ENCODE assay signal across 8 cellular contexts in the genomic region with DNA sequence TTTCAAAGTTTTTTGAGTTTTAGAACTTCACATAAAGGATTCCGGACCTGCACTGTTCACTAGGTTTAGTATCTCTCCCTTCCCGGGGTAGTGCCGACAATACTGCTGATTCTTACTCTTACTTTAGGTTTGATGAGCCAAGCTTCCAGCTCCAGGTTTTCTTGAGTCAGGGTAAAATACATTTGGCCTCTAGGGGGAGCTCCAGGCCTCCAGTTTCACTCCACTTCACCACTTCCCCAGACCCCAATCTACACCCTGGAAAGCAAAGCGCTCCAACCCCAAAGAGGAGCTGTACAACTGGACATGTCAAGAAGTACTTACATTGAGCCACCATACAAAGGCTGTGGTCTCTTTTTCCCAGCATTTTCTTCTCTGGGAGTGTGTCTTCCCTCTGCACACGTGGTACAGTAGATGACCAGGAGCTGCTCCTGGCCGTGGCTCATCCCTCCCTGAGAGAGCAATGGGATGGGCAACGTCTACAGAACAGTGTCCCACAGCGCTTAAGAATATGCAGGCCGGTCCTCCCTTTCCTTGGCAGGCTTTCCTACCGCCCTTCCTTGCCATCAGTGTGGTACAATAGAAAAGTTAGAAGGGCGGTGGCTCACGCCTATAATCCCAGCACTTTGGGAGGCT.
DNase-seq lines count a peak whose midpoint lies in the region; ATAC-seq and TF ChIP-seq lines count a peak whose summit lies in the region.

No MANE protein-coding gene starts in this region.

- CTCF ChIA-PET in PC-3 (lab: Charles Lee): interaction anchor here (0.5 to 3.2 kb wide), 23 partner anchors 14 to 993 kb away, joined by 3 to 69 read pairs (median 4); no protein-coding TSS in a partner anchor

- BruUV-seq in PC-3 (replicated peaks; lab: Mats Ljungman, UMichigan): no TSS peak

- TF ChIP-seq POLR2A in thyroid gland (IDR thresholded peaks at IDR 0.05): no peak

- peak; percentile 53 for DNase-seq in GM04504 (ENCODE audit: low read depth)
- DNase-seq in HT1080 (ENCODE audit: low read depth): peak; percentile 88
- peak; percentile 89 for DNase-seq in PC-3
- peak; percentile 49 for DNase-seq in activated T-cell treated with anti-CD3 and anti-CD28 coated beads for 1 hour (ENCODE audit: low read depth)
- peak; percentile 81 for DNase-seq in fibroblast of mammary gland (ENCODE audit: low read depth)
- DNase-seq in omental fat pad (ENCODE audit: low spot score): peak; percentile 38
- DNase-seq in thyroid gland: peak; percentile 44 to 51

- H3K9me3 ChIP-seq in PC-3 (ENCODE audit: low read length) (no peaks in the 10 kb centered on the region), thyroid gland (no peaks in the 10 kb centered on the region)

- H4K20me1 ChIP-seq in PC-3 (ENCODE audit: low read length): no peaks in the 10 kb centered on the region

- H3K4me2 ChIP-seq in PC-3 (ENCODE audit: low read length): 0 out of 2 replicates have a peak overlapping the region, but pooled peaks have one; percentile 9

- no peak overlapping the region for H3K9ac ChIP-seq in PC-3 (ENCODE audit: low read length)

- peak overlapping the region; percentile 44 for H2AFZ ChIP-seq in PC-3 (ENCODE audit: low read length)

- POLR2A ChIA-PET in PC-3 (lab: Charles Lee; ENCODE audit: unreplicated experiment): interaction anchor here (0.6 kb wide), 1 partner anchor 38 kb away, joined by 4 read pairs; no protein-coding TSS in a partner anchor

- H3K36me3 ChIP-seq in PC-3 (ENCODE audit: low read depth, low read length): no peaks in the 10 kb centered on the region
- no peaks in the 10 kb centered on the region for H3K36me3 ChIP-seq in thyroid gland

- no peaks in the 10 kb centered on the region for H3K79me2 ChIP-seq in PC-3 (ENCODE audit: low read length)

- H3K27ac ChIP-seq in PC-3 (ENCODE audit: low read length) (no peak overlapping the region), thyroid gland (no peak overlapping the region)

- intact Hi-C loops in PC-3 (cut with micrococcal nuclease) (loop anchor here (1.0 kb wide), 3 partner anchors 79 to 244 kb away; no protein-coding TSS in a partner anchor), thyroid gland (cut with DNase I) (loop anchor here (5.0 kb wide), 1 partner anchor 77 kb away; no protein-coding TSS in a partner anchor)

- H3K4me1 ChIP-seq in PC-3 (ENCODE audit: insufficient read depth, low read length) (peaks cover 33% of the 10 kb centered on the region), thyroid gland (peaks cover 8% of the 10 kb centered on the region in 2 donors)

- H3K4me3 ChIP-seq in PC-3 (ENCODE audit: low read length): no peak overlapping the region
- H3K4me3 ChIP-seq in fibroblast of mammary gland (ENCODE audit: control insufficient read depth, low read depth, low read length): no peak overlapping the region
- no peak overlapping the region for H3K4me3 ChIP-seq in thyroid gland (replicated peaks in 1 of 3)

- no peaks in the 10 kb centered on the region for H3K9me2 ChIP-seq in PC-3 (replicated peaks; ENCODE audit: low read length)

- H3K27me3 ChIP-seq in PC-3 (ENCODE audit: low read length) (no peaks in the 10 kb centered on the region), thyroid gland (no peaks in the 10 kb centered on the region)

- WGBS in thyroid gland, 2 donors: 65 to 66% methylated on average over 12 of the region's 12 CpGs

- no peaks in the 10 kb centered on the region for H3F3A ChIP-seq in PC-3 (ENCODE audit: low read length, unreplicated experiment)

- TF ChIP-seq CTCF in PC-3 (conservative IDR thresholded peaks at IDR 0.05; ENCODE audit: low read depth, low read length) (peak; percentile 92), fibroblast of mammary gland (conservative IDR thresholded peaks at IDR 0.05; ENCODE audit: control insufficient read depth, insufficient read depth, low read depth, low read length) (peak; percentile 75), omental fat pad (IDR thresholded peaks at IDR 0.05) (no peak), thyroid gland (IDR thresholded peaks at IDR 0.05) (peak; percentile 50 to 72 (median 62))

- ATAC-seq in PC-3 (peak; percentile 71), omental fat pad (ENCODE audit: low FRiP score) (peak; percentile 32), GM18858 (IDR thresholded peaks at IDR 0.05; ENCODE audit: unreplicated experiment) (no peak)

Comparison
In these comparisons a context has a peak if more than half of its experiments do, and no peak if none do; other contexts are left out.
1. DNase-seq: peak in every context shown above with its lines; median percentile 89 in PC-3; 88 in HT1080; 81 in fibroblast of mammary gland; 53 in GM04504; 49 in activated T-cell treated with anti-CD3 and anti-CD28 coated beads for 1 hour; 48 in thyroid gland; 38 in omental fat pad.
2. CTCF ChIP-seq: peak in PC-3 (single experiment), fibroblast of mammary gland (single experiment) and thyroid gland (6 of 6); none in omental fat pad (0 of 3).